In the genomic region with DNA sequence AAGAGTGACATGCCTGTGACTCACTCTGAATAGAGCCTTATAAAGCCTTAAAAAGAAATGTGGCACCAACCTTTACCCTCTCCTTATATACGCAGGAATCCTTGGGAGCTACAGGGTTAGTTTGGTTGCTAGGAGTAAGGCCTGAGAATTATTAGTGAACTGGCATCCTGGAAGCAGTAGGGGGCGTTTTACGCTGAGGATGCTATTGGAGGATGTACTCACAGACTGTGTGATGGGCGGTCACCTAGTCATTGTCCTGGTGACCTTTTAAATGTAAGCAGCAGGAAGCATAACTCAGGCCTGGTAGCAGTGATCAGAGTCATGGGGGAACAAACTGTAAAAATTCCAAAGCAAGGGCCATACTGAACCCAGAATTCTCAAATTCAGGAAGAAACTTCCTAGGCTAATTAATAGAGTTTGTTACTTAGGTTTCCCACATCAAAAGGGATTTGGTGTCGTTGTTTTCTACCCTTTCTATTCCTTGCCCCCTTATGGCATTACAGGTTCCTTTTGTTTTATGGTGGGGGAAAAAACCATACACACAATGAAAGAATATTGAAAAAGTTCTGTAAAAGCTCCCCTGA, we compare ENCODE assay signal across 8 cellular contexts.
DNase-seq lines count a peak whose midpoint lies in the region; ATAC-seq and TF ChIP-seq lines count a peak whose summit lies in the region.

No MANE protein-coding gene starts in this region.

- no peaks in the 10 kb centered on the region for H3K9me3 Mint-ChIP-seq in WTC11
- H3K9me3 Mint-ChIP-seq in nephron = no peaks in the 10 kb centered on the region
- H3K9me3 Mint-ChIP-seq in T-cell = no peaks in the 10 kb centered on the region

- H3K4me1 Mint-ChIP-seq in WTC11 = peaks cover 38% of the 10 kb centered on the region
- H3K4me1 Mint-ChIP-seq in nephron = peaks cover 34% of the 10 kb centered on the region
- H3K4me1 Mint-ChIP-seq in T-cell = peaks cover 7 to 26% (median 20%) of the 10 kb centered on the region in 3 donors

- DNase-seq in NCI-H526 (lab: John Stamatoyannopoulos, UW) (peak; percentile 15 to 60), NCI-H526 treated with DMSO at 0.1 percent for 48 hours (lab: John Stamatoyannopoulos, UW) (no peak), LoVo (ENCODE audit: low spot score) (peak; percentile 52), WTC11 (ENCODE audit: low spot score) (peak; percentile 70), Right ventricle myocardium inferior (ENCODE audit: missing footprints) (no peak), T-cell (no peak)

- TF ChIP-seq POLR2A in GM18505 (IDR thresholded peaks at IDR 0.05; ENCODE audit: borderline replicate concordance, extremely low read depth, insufficient read depth, insufficient read length) = no peak

- TF ChIP-seq CTCF in WTC11 (IDR thresholded peaks at IDR 0.05) (peak; percentile 53), nephron (IDR thresholded peaks at IDR 0.05; ENCODE audit: unreplicated experiment in 3 of 3) (peak in 2 of 3 experiments; percentile 40 to 58)

- intact Hi-C loops in Right ventricle myocardium inferior (cut with DNase I) = loop anchor here (5.0 kb wide), 1 partner anchor 356 kb away; the partner anchor contains the start of gene HOXB8

- ATAC-seq in WTC11 (peak; percentile 99), GM18505 (IDR thresholded peaks at IDR 0.05; ENCODE audit: unreplicated experiment) (no peak), Right ventricle myocardium inferior (no peak), T-cell (replicated peaks in 1 of 4) (no peak)

- H3K27ac Mint-ChIP-seq in WTC11 (no peak overlapping the region), nephron (peak overlapping the region in 2 of 3 experiments; percentile 30 to 74), T-cell (peak overlapping the region in 1 of 2 donors; percentile 43)

- H3K36me3 Mint-ChIP-seq in WTC11 = no peaks in the 10 kb centered on the region
- H3K36me3 Mint-ChIP-seq in nephron (ENCODE audit: low read depth) = no peaks in the 10 kb centered on the region
- H3K36me3 Mint-ChIP-seq in T-cell = peaks cover 22% of the 10 kb centered on the region

- POLR2A ChIA-PET in WTC11 (lab: Charles Lee) = no interaction called here
- POLR2A ChIA-PET in T-cell (lab: Charles Lee) = no interaction called here

- no peak overlapping the region for H3K4me3 Mint-ChIP-seq in WTC11
- H3K4me3 Mint-ChIP-seq in nephron = no peak overlapping the region
- no peak overlapping the region for H3K4me3 Mint-ChIP-seq in T-cell

- CTCF ChIA-PET in WTC11 (lab: Charles Lee) = interaction anchor here (0.6 to 7.9 kb wide), 40 partner anchors 8 to 443 kb away, joined by 3 to 83 read pairs (median 5); partner anchors contain the start of gene CBX1
- CTCF ChIA-PET in T-cell (lab: Charles Lee) = interaction anchor here in 1 of 2 donors (0.6 kb wide), 1 partner anchor 90 kb away, joined by 3 read pairs; no protein-coding TSS in a partner anchor

- no peaks in the 10 kb centered on the region for H3K27me3 Mint-ChIP-seq in WTC11 (ENCODE audit: low read depth)
- peaks cover 11% of the 10 kb centered on the region for H3K27me3 Mint-ChIP-seq in nephron (ENCODE audit: low read depth)
- H3K27me3 Mint-ChIP-seq in T-cell = no peaks in the 10 kb centered on the region

TF ChIP-seq in WTC11, 78 proteins besides CTCF, POLR2A, EP300 and RAD21 (continues in another document):
- TF ChIP-seq, protein P1, sequence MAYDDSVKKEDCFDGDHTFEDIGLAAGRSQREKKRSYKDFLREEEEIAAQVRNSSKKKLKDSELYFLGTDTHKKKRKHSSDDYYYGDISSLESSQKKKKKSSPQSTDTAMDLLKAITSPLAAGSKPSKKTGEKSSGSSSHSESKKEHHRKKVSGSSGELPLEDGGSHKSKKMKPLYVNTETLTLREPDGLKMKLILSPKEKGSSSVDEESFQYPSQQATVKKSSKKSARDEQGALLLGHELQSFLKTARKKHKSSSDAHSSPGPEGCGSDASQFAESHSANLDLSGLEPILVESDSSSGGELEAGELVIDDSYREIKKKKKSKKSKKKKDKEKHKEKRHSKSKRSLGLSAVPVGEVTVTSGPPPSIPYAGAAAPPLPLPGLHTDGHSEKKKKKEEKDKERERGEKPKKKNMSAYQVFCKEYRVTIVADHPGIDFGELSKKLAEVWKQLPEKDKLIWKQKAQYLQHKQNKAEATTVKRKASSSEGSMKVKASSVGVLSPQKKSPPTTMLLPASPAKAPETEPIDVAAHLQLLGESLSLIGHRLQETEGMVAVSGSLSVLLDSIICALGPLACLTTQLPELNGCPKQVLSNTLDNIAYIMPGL (CRISPR knock-in tag; IDR thresholded peaks at IDR 0.05) = no peak
- no peak for TF ChIP-seq ATF1 (CRISPR knock-in tag; IDR thresholded peaks at IDR 0.05)
- TF ChIP-seq, protein P2, sequence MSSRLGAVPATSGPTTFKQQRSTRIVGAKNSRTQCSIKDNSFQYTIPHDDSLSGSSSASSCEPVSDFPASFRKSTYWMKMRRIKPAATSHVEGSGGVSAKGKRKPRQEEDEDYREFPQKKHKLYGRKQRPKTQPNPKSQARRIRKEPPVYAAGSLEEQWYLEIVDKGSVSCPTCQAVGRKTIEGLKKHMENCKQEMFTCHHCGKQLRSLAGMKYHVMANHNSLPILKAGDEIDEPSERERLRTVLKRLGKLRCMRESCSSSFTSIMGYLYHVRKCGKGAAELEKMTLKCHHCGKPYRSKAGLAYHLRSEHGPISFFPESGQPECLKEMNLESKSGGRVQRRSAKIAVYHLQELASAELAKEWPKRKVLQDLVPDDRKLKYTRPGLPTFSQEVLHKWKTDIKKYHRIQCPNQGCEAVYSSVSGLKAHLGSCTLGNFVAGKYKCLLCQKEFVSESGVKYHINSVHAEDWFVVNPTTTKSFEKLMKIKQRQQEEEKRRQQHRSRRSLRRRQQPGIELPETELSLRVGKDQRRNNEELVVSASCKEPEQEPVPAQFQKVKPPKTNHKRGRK (CRISPR knock-in tag; IDR thresholded peaks at IDR 0.05; ENCODE audit: borderline replicate concordance) = no peak
- no peak for TF ChIP-seq SP1 (CRISPR knock-in tag; conservative IDR thresholded peaks at IDR 0.05)
- no peak for TF ChIP-seq ZBTB21 (CRISPR knock-in tag; IDR thresholded peaks at IDR 0.05; ENCODE audit: borderline replicate concordance)
- TF ChIP-seq ZNF138 (CRISPR knock-in tag; conservative IDR thresholded peaks at IDR 0.05) = no peak
- no peak for TF ChIP-seq NR2C2 (CRISPR knock-in tag; IDR thresholded peaks at IDR 0.05)
- TF ChIP-seq TEAD4 (CRISPR knock-in tag; IDR thresholded peaks at IDR 0.05) = no peak
- TF ChIP-seq, protein P3, sequence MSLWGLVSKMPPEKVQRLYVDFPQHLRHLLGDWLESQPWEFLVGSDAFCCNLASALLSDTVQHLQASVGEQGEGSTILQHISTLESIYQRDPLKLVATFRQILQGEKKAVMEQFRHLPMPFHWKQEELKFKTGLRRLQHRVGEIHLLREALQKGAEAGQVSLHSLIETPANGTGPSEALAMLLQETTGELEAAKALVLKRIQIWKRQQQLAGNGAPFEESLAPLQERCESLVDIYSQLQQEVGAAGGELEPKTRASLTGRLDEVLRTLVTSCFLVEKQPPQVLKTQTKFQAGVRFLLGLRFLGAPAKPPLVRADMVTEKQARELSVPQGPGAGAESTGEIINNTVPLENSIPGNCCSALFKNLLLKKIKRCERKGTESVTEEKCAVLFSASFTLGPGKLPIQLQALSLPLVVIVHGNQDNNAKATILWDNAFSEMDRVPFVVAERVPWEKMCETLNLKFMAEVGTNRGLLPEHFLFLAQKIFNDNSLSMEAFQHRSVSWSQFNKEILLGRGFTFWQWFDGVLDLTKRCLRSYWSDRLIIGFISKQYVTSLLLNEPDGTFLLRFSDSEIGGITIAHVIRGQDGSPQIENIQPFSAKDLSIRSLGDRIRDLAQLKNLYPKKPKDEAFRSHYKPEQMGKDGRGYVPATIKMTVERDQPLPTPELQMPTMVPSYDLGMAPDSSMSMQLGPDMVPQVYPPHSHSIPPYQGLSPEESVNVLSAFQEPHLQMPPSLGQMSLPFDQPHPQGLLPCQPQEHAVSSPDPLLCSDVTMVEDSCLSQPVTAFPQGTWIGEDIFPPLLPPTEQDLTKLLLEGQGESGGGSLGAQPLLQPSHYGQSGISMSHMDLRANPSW (CRISPR knock-in tag; conservative IDR thresholded peaks at IDR 0.05; ENCODE audit: low read depth) = no peak
- no peak for TF ChIP-seq JUN (CRISPR knock-in tag; IDR thresholded peaks at IDR 0.05)
- no peak for TF ChIP-seq ZNF671 (CRISPR knock-in tag; IDR thresholded peaks at IDR 0.05)
- no peak for TF ChIP-seq ZNF281 (CRISPR knock-in tag; IDR thresholded peaks at IDR 0.05)
- TF ChIP-seq FOXJ3 (CRISPR knock-in tag; IDR thresholded peaks at IDR 0.05; ENCODE audit: borderline replicate concordance) = no peak
- no peak for TF ChIP-seq ZNF396 (CRISPR knock-in tag; IDR thresholded peaks at IDR 0.05; ENCODE audit: borderline replicate concordance)
- no peak for TF ChIP-seq HMGA2 (CRISPR knock-in tag; IDR thresholded peaks at IDR 0.05)

Comparison
In these comparisons a context has a peak if more than half of its experiments do, and no peak if none do; other contexts are left out.
1. DNase-seq: peak in NCI-H526 (2 of 2), LoVo (single experiment) and WTC11 (single experiment); none in NCI-H526 treated with DMSO at 0.1 percent for 48 hours (single experiment), Right ventricle myocardium inferior (single experiment) and T-cell (0 of 34).